ENCODE assay signal across 17 cellular contexts in the genomic region with DNA sequence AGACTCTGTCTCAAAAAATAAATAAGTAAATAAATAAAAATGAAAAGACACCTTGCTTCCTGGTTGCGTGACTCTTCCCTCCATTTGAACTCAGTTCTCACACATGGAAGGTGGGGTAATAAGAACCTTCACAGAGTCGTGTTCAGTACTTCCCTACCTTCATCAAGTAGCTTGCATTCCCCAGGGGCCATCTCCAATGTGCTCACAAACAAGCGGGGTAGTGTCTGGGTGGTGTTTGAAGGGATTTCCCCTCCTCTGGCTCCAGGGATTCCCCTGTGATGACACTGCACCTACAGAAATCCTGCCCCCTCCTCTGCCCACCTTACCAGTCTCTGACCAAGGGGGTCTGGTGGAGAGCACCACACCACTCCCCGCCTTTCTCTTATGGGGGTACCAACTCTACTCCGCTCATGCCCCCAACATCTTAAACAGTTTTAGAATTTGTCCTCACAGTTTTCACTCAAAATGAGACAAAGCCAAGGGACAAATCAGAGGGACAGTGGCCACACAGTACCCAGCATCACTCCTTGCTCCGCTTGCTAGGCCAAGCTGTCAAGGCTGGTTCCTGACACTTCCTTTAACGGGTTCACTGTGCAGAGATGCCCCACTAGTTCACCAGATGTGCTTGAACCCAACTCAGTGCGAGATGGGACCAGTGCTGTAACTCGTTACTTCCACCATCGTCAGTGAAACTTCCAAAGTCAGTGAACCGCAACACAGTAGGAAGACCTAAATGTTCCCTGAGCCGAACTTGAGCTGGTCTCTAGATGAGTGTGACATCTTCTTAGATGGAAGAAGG.
A peak's percentile ranks its signal among the peaks of the same experiment; 100 is the strongest.
DNase-seq lines count a peak whose midpoint lies in the region; ATAC-seq and TF ChIP-seq lines count a peak whose summit lies in the region.
"Had no signal": no experiment of that assay in that cellular context is flagged by ENCODE, and none has a peak within 500 bp of the region (broad histone marks: within the 10 kb centered on the region; RNA-seq: fewer than 3 reads in every experiment).

No MANE protein-coding gene starts in this region.

- no peaks in the 10 kb centered on the region for H3K4me1 ChIP-seq in uterus
- H3K4me1 ChIP-seq: SJSA1 had no signal

- H3K27me3 ChIP-seq in uterus = no peaks in the 10 kb centered on the region
- H3K27me3 ChIP-seq: SJSA1 had no signal

- peak; percentile 4 for DNase-seq in AG20443 (ENCODE audit: low spot score)
- peak; percentile 68 for DNase-seq in GM12865 (ENCODE audit: low read depth)
- DNase-seq in NB4 (ENCODE audit: low read depth) = peak; percentile 37
- peak; percentile 12 for DNase-seq in left kidney (ENCODE audit: low read depth, low spot score)
- no peak for DNase-seq in activated CD4-positive, alpha-beta T cell treated with anti-CD3 and anti-CD28 coated beads, Interleukin-2, amount 50 U/mL, for 48 hours
- no peak for DNase-seq in NCI-H526 (lab: John Stamatoyannopoulos, UW)
- DNase-seq in uterus = no peak
- DNase-seq: MV-4-11, NCI-H1436, NCI-H2029 treated with DMSO at 0.1 percent for 48 hours, NCI-H774, PC-9, SW 1271 had no signal

- TF ChIP-seq CTCF in GM12865 (IDR thresholded peaks at IDR 0.05; ENCODE audit: insufficient read depth, low read depth, low read length, missing control alignments) (no peak), NB4 (IDR thresholded peaks at IDR 0.05; ENCODE audit: low read depth, low read length) (no peak), uterus (IDR thresholded peaks at IDR 0.05) (no peak)

- H3K36me3 ChIP-seq in uterus = no peaks in the 10 kb centered on the region
- H3K36me3 ChIP-seq: SJSA1 had no signal

- no peak overlapping the region for H3K4me3 ChIP-seq in GM12865 (ENCODE audit: low read depth, low read length)
- no peak overlapping the region for H3K4me3 ChIP-seq in NB4 (ENCODE audit: low read depth, low read length)
- H3K4me3 ChIP-seq in uterus = no peak overlapping the region
- H3K4me3 ChIP-seq: PC-9, SJSA1 had no signal

- no peak for ATAC-seq in HG02870 (IDR thresholded peaks at IDR 0.05; ENCODE audit: unreplicated experiment)

- TF ChIP-seq POLR2A in NB4 (IDR thresholded peaks at IDR 0.05; ENCODE audit: extremely low read depth, insufficient read length) (no peak), uterus (IDR thresholded peaks at IDR 0.05) (no peak)

- H3K27ac ChIP-seq in uterus = no peak overlapping the region
- H3K27ac ChIP-seq: C4-2B, HL-60, PC-9, SJSA1 had no signal

- intact Hi-C loops in uterus (cut with DNase I; ENCODE audit: low total_unique reads) = no loop called here

- no peaks in the 10 kb centered on the region for H3K9me3 ChIP-seq in uterus
- H3K9me3 ChIP-seq: SJSA1 had no signal

Comparison
In these comparisons a context has a peak if more than half of its experiments do, and no peak if none do; other contexts are left out.
1. DNase-seq: peak in AG20443 (single experiment), GM12865 (single experiment), NB4 (single experiment) and left kidney (single experiment); none in activated CD4-positive, alpha-beta T cell treated with anti-CD3 and anti-CD28 coated beads, Interleukin-2, amount 50 U/mL, for 48 hours (0 of 2), NCI-H526 (0 of 2) and uterus (0 of 2).